Comparison of ENCODE assay signal across 8 cellular contexts in the genomic region with DNA sequence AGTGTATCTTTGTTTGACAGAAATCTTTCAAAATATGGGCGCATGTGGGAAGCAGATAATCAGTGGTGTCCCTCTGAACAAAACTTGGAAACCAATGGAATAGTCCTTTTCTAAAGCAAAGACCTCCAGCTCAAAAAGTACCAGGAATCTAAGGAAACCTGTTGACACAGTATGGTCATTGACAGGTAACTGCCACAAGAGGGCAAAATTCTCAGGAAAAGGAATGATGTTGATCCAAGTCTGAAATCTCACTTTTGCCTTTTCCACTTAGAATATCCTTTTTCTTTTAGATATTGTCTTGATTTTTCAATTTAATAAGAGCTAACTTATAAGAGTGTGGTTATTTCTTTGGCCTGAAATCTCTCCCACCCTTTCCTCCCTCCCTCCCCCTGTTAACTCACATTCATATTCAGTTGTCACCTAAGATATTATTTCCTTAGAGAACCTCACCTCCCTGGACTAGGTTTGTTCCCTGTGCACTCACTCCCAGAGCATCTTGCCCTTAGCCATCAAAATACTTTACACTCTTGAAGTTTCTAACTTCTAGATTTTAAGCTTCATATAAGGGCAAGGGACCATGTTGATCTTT. TPM values are rescaled to one million over a fixed set of nuclear protein-coding genes. Genes with fewer than 3 reads are reported as not detected.
A peak's percentile ranks its signal among the peaks of the same experiment; 100 is the strongest.
DNase-seq lines count a peak whose midpoint lies in the region; ATAC-seq and TF ChIP-seq lines count a peak whose summit lies in the region.

No MANE protein-coding gene starts in this region.

- no peak overlapping the region for H3K14ac ChIP-seq in H9 (ENCODE audit: insufficient read depth, low read length)

- H3K4me3 Mint-ChIP-seq in H9, result no peak overlapping the region
- H3K4me3 Mint-ChIP-seq in naive thymus-derived CD4-positive, alpha-beta T cell, result no peak overlapping the region

- no peak overlapping the region for H4K8ac ChIP-seq in H9 (replicated peaks; ENCODE audit: insufficient read length, low read depth, low read length)

- no peaks in the 10 kb centered on the region for H3K36me3 ChIP-seq in BE2C
- no peaks in the 10 kb centered on the region for H3K36me3 ChIP-seq in stomach
- H3K36me3 ChIP-seq in naive thymus-derived CD4-positive, alpha-beta T cell (ENCODE audit: control insufficient read depth in 2 of 3, insufficient read depth in 3 of 3, low read length in 3 of 3), result no peaks in the 10 kb centered on the region

- no peak overlapping the region for H3K56ac ChIP-seq in H9 (ENCODE audit: insufficient read length, low read depth, low read length)

- no peaks in the 10 kb centered on the region for H3K9me3 Mint-ChIP-seq in H9
- H3K9me3 Mint-ChIP-seq in naive thymus-derived CD4-positive, alpha-beta T cell, result no peaks in the 10 kb centered on the region

- H2BK15ac ChIP-seq in H9 (ENCODE audit: low read depth, low read length), result no peak overlapping the region

- no peaks in the 10 kb centered on the region for H4K20me1 ChIP-seq in H9 (ENCODE audit: control insufficient read depth, insufficient read depth, insufficient read length)

- DNase-seq in BE2C (peak; percentile 25), H9 (no peak), RPMI7951 (ENCODE audit: low read depth) (peak; percentile 40), fibroblast of villous mesenchyme (ENCODE audit: low read depth) (peak; percentile 56), stomach (no peak), NCI-H128 (lab: John Stamatoyannopoulos, UW; ENCODE audit: unreplicated experiment) (no peak)
- no peak for DNase-seq in naive thymus-derived CD4-positive, alpha-beta T cell

- H3K4ac ChIP-seq in H9 (ENCODE audit: low read depth, low read length), result no peak overlapping the region

- H3K9me3 ChIP-seq in BE2C, result no peaks in the 10 kb centered on the region
- no peaks in the 10 kb centered on the region for H3K9me3 ChIP-seq in H9 (ENCODE audit: control insufficient read depth, low read depth, low read length)
- H3K9me3 ChIP-seq in stomach, result no peaks in the 10 kb centered on the region
- H3K9me3 ChIP-seq in naive thymus-derived CD4-positive, alpha-beta T cell (ENCODE audit: control insufficient read depth in 2 of 3, low read length in 3 of 3), result no peaks in the 10 kb centered on the region

- no peak overlapping the region for H3K4me2 ChIP-seq in H9 (ENCODE audit: insufficient read depth, insufficient read length, low read length)

- intact Hi-C loops in stomach (cut with DNase I; ENCODE audit: low total_unique reads), result no loop called here
- intact Hi-C loops in naive thymus-derived CD4-positive, alpha-beta T cell (cut with micrococcal nuclease), result loop anchor here (1.0 kb wide), 1 partner anchor 199 kb away; no protein-coding TSS in a partner anchor

- H3T11ph ChIP-seq in H9 (ENCODE audit: low read length), result no peak overlapping the region

- peaks cover 1% of the 10 kb centered on the region; the same call in 1 of the 2 replicates for H3K27me3 Mint-ChIP-seq in H9 (ENCODE audit: low read depth)
- peaks cover 0 to 5% (median 3%) of the 10 kb centered on the region in 5 donors for H3K27me3 Mint-ChIP-seq in naive thymus-derived CD4-positive, alpha-beta T cell

- no peak overlapping the region for H3K23ac ChIP-seq in H9 (ENCODE audit: insufficient read length, low read depth, low read length)

- ATAC-seq in naive thymus-derived CD4-positive, alpha-beta T cell, result no peak
- no peak for ATAC-seq in GM21737 (IDR thresholded peaks at IDR 0.05; ENCODE audit: unreplicated experiment)

- no peak overlapping the region for H2AK5ac ChIP-seq in H9 (ENCODE audit: insufficient read length, low read length)

- H3K79me2 ChIP-seq in H9 (ENCODE audit: insufficient read depth, low read length), result no peaks in the 10 kb centered on the region

- CTCF ChIA-PET in naive thymus-derived CD4-positive, alpha-beta T cell (lab: Charles Lee), result interaction anchor here (0.6 to 1.4 kb wide), 6 partner anchors 11 to 201 kb away, joined by 3 to 10 read pairs (median 5); no protein-coding TSS in a partner anchor

- no peaks in the 10 kb centered on the region for H3K36me3 Mint-ChIP-seq in H9 (ENCODE audit: insufficient read depth in 1 of 3, low read depth in 3 of 3)
- H3K36me3 Mint-ChIP-seq in naive thymus-derived CD4-positive, alpha-beta T cell, result no peaks in the 10 kb centered on the region

- no peak overlapping the region for H2BK120ac ChIP-seq in H9 (ENCODE audit: low read depth, low read length, poor library complexity, severe bottlenecking)

- H2BK5ac ChIP-seq in H9 (ENCODE audit: insufficient read length, low read length), result no peak overlapping the region

- no peaks in the 10 kb centered on the region for H3K27me3 ChIP-seq in BE2C
- H3K27me3 ChIP-seq in H9 (ENCODE audit: insufficient read depth, low read length), result no peaks in the 10 kb centered on the region
- no peaks in the 10 kb centered on the region for H3K27me3 ChIP-seq in stomach
- no peaks in the 10 kb centered on the region for H3K27me3 ChIP-seq in naive thymus-derived CD4-positive, alpha-beta T cell (ENCODE audit: control insufficient read depth in 2 of 2, insufficient read depth in 2 of 2, low read length in 2 of 2)

- TF ChIP-seq EP300 in stomach (IDR thresholded peaks at IDR 0.05), result no peak

- no peak overlapping the region for H2AFZ ChIP-seq in H9 (ENCODE audit: low read length)

- no peak overlapping the region for H4K91ac ChIP-seq in H9 (ENCODE audit: insufficient read length, low read depth, low read length)

- no peaks in the 10 kb centered on the region for H3K23me2 ChIP-seq in H9 (ENCODE audit: insufficient read length, low read depth, low read length, poor library complexity, severe bottlenecking)

- POLR2A ChIA-PET in naive thymus-derived CD4-positive, alpha-beta T cell (lab: Charles Lee), result no interaction called here

- H3K4me1 ChIP-seq in BE2C (no peaks in the 10 kb centered on the region), H9 (ENCODE audit: insufficient read depth, low read length) (no peaks in the 10 kb centered on the region), stomach (peaks cover 6 to 38% (median 20%) of the 10 kb centered on the region in 4 donors)
- H3K4me1 ChIP-seq in naive thymus-derived CD4-positive, alpha-beta T cell (ENCODE audit: control insufficient read depth in 2 of 2, insufficient read depth in 2 of 2, low read length in 2 of 2), result peaks cover 0 to 18% of the 10 kb centered on the region in 2 donors

- H3K79me1 ChIP-seq in H9 (ENCODE audit: insufficient read depth, low read depth, low read length, poor library complexity, severe bottlenecking), result no peaks in the 10 kb centered on the region

- H2BK12ac ChIP-seq in H9 (ENCODE audit: insufficient read length, low read depth, low read length), result no peak overlapping the region

- TF ChIP-seq POLR2A in stomach (IDR thresholded peaks at IDR 0.05), result no peak

- H4K5ac ChIP-seq in H9 (ENCODE audit: insufficient read length, low read depth, low read length), result no peak overlapping the region

- no peak overlapping the region for H2BK20ac ChIP-seq in H9 (ENCODE audit: low read depth, low read length, poor library complexity, severe bottlenecking)

- H3K18ac ChIP-seq in H9 (ENCODE audit: insufficient read length, low read depth, low read length), result no peak overlapping the region

- no peak overlapping the region for H3K27ac ChIP-seq in H9 (ENCODE audit: insufficient read length, low read depth, low read length)
- H3K27ac ChIP-seq in stomach, result no peak overlapping the region
- no peak overlapping the region for H3K27ac ChIP-seq in naive thymus-derived CD4-positive, alpha-beta T cell (ENCODE audit: low read depth, low read length)

- H3K27ac Mint-ChIP-seq in H9, result no peak overlapping the region
- H3K27ac Mint-ChIP-seq in naive thymus-derived CD4-positive, alpha-beta T cell, result peak overlapping the region in 1 of 9 donors; percentile 23

- H3K4me1 Mint-ChIP-seq in H9, result no peaks in the 10 kb centered on the region
- H3K4me1 Mint-ChIP-seq in naive thymus-derived CD4-positive, alpha-beta T cell, result peaks cover 4 to 36% (median 25%) of the 10 kb centered on the region in 7 donors

- H3K4me3 ChIP-seq in BE2C (ENCODE audit: low read depth, low read length), result no peak overlapping the region
- H3K4me3 ChIP-seq in fibroblast of villous mesenchyme (ENCODE audit: low read depth, low read length), result no peak overlapping the region
- no peak overlapping the region for H3K4me3 ChIP-seq in stomach
- no peak overlapping the region for H3K4me3 ChIP-seq in naive thymus-derived CD4-positive, alpha-beta T cell (ENCODE audit: low read length)

- TF ChIP-seq CTCF in BE2C (IDR thresholded peaks at IDR 0.05; ENCODE audit: low read depth, low read length), result peak; percentile 84
- peak; percentile 80 for TF ChIP-seq CTCF in H9 (conservative IDR thresholded peaks at IDR 0.05)
- TF ChIP-seq CTCF in fibroblast of villous mesenchyme (IDR thresholded peaks at IDR 0.05; ENCODE audit: insufficient read depth, low read depth, low read length), result peak; percentile 71
- peak in 4 of 7 experiments; percentile 48 to 61 (median 52) for TF ChIP-seq CTCF in stomach (IDR thresholded peaks at IDR 0.05)

- WGBS in H9 (ENCODE audit: extremely low coverage, insufficient read length, low lambda C conversion rate), result no CpG with 5 or more reads among the region's 1 CpG
- 40 to 68% (median 53%) methylated on average over 1 of the region's 1 CpG for WGBS in stomach, 5 donors

- no peak overlapping the region for H3K9ac ChIP-seq in H9 (ENCODE audit: extremely low read depth, insufficient read length, low read length)

RNA-seq across cellular contexts. Expression of a gene that starts 59.0 kb away (rescaled TPM):
- 0.66 TPM for polyA plus RNA-seq in BE2C (2012; ENCODE audit: insufficient read depth, insufficient read length, low read depth)
- total RNA-seq in H9 (2021) (1.2 TPM in 2 replicates), fibroblast of villous mesenchyme (not detected in 2 replicates), stomach (100 to 1,000 TPM in 1 of 5 donors, 10 to 100 TPM in 3, not detected in 1; 42.0 to 213 (median 70.4) TPM)
- 0.10 TPM in 1 of 2 replicates, not detected in the other for total RNA-seq in RPMI7951 (2014; rRNA removed; shearing (Covaris generic))
- 100 to 1,000 TPM; 141 to 256 (median 151) TPM for polyA plus RNA-seq in stomach
- total RNA-seq in naive thymus-derived CD4-positive, alpha-beta T cell, result under 1 TPM in 2 of 5 experiments, not detected in 3; 0.19 to 0.56 TPM
- polyA plus RNA-seq in naive thymus-derived CD4-positive, alpha-beta T cell, result not detected

Comparison
In these comparisons a context has a peak if more than half of its experiments do, and no peak if none do; other contexts are left out.
1. DNase-seq: peak in BE2C (single experiment), RPMI7951 (single experiment) and fibroblast of villous mesenchyme (single experiment); none in H9 (single experiment), stomach (single experiment), naive thymus-derived CD4-positive, alpha-beta T cell (0 of 9) and NCI-H128 (single experiment).
2. Peak in every context shown above with its lines, with median percentiles within 50 percentile points of each other: CTCF ChIP-seq.